ENCODE assay signal across 18 cellular contexts in genomic region chr6:50824505-50824904, GRCh38. TPM values are rescaled to one million over a fixed set of nuclear protein-coding genes. Genes with fewer than 3 reads are reported as not detected.
A peak's percentile ranks its signal among the peaks of the same experiment; 100 is the strongest.
DNase-seq lines count a peak whose midpoint lies in the region; ATAC-seq and TF ChIP-seq lines count a peak whose summit lies in the region.
"Had no signal": no experiment of that assay in that cellular context is flagged by ENCODE, and none has a peak within 500 bp of the region (broad histone marks: within the 10 kb centered on the region; RNA-seq: fewer than 3 reads in every experiment).

No MANE protein-coding gene starts in this region.

- H3K27ac Mint-ChIP-seq in H9 (no peak overlapping the region; a peak in 2 of 7 replicates), WTC11 (no peak overlapping the region), neural crest cell (ENCODE audit: unreplicated experiment) (peak overlapping the region; percentile 93)
- H3K27ac Mint-ChIP-seq: CD4-positive, CD25-positive, alpha-beta regulatory T cell had no signal

- H3K56ac ChIP-seq in H9 (ENCODE audit: insufficient read length, low read depth, low read length), result no peak overlapping the region

- H3K9me3 ChIP-seq in H9 (ENCODE audit: control insufficient read depth, low read depth, low read length), result no peaks in the 10 kb centered on the region
- H3K9me3 ChIP-seq in iPS-15b (ENCODE audit: control insufficient read depth, insufficient read depth, low read length), result no peaks in the 10 kb centered on the region

- H3K14ac ChIP-seq in H9 (ENCODE audit: insufficient read depth, low read length), result no peak overlapping the region

- no peak overlapping the region for H4K91ac ChIP-seq in H9 (ENCODE audit: insufficient read length, low read depth, low read length)

- no peak overlapping the region for H2BK120ac ChIP-seq in H9 (ENCODE audit: low read depth, low read length, poor library complexity, severe bottlenecking)

- ATAC-seq in WTC11 (peak; percentile 46), HG03196 (IDR thresholded peaks at IDR 0.05; ENCODE audit: unreplicated experiment) (no peak)
- ATAC-seq: GM12878, HCT116, Panc1, Right ventricle myocardium inferior had no signal

- H3K27ac ChIP-seq in H9 (ENCODE audit: insufficient read length, low read depth, low read length), result no peak overlapping the region

- no CpG with 5 or more reads among the region's 3 CpGs for WGBS in H9 (ENCODE audit: extremely low coverage, insufficient read length, low lambda C conversion rate)

- H2BK5ac ChIP-seq in H9 (ENCODE audit: insufficient read length, low read length), result no peak overlapping the region

- H3K36me3 ChIP-seq in iPS-15b (ENCODE audit: control insufficient read depth, insufficient read depth, low read length), result no peaks in the 10 kb centered on the region

- no peak overlapping the region for H3T11ph ChIP-seq in H9 (ENCODE audit: low read length)

- no peaks in the 10 kb centered on the region for H3K79me2 ChIP-seq in H9 (ENCODE audit: insufficient read depth, low read length)

- POLR2A ChIA-PET in WTC11 (lab: Charles Lee), result no interaction called here

- H4K20me1 ChIP-seq in H9 (ENCODE audit: control insufficient read depth, insufficient read depth, insufficient read length), result no peaks in the 10 kb centered on the region

- DNase-seq in H9, result peak; percentile 62
- no peak for DNase-seq in WTC11 (ENCODE audit: low spot score)
- no peak for DNase-seq in neural crest cell (ENCODE audit: low read depth, low spot score)
- DNase-seq in NCI-H187 (lab: John Stamatoyannopoulos, UW), result no peak
- DNase-seq in activated gamma-delta T cell treated with Interleukin-2 at 50 U/mL for 16 hours, result no peak
- no peak for DNase-seq in NCI-H1105 (lab: John Stamatoyannopoulos, UW)
- DNase-seq: CD4-positive, CD25-positive, alpha-beta regulatory T cell; KG1; NCI-H1048; NCI-H446; NCI-H82 had no signal

- H2BK20ac ChIP-seq in H9 (ENCODE audit: low read depth, low read length, poor library complexity, severe bottlenecking), result no peak overlapping the region

- H3K27me3 Mint-ChIP-seq in H9 (ENCODE audit: low read depth) (peaks cover 100% of the 10 kb centered on the region), WTC11 (ENCODE audit: low read depth) (peaks cover 100% of the 10 kb centered on the region), neural crest cell (ENCODE audit: low read depth) (peaks cover 98% of the 10 kb centered on the region)

- no peak overlapping the region for H3K9ac ChIP-seq in H9 (ENCODE audit: extremely low read depth, insufficient read length, low read length)
- H3K9ac ChIP-seq in iPS-15b (ENCODE audit: low read depth, low read length), result no peak overlapping the region

- no peak overlapping the region for H2AFZ ChIP-seq in H9 (ENCODE audit: low read length)

- no peak overlapping the region for H2BK12ac ChIP-seq in H9 (ENCODE audit: insufficient read length, low read depth, low read length)

- H3K4ac ChIP-seq in H9 (ENCODE audit: low read depth, low read length), result no peak overlapping the region

- H3K4me1 ChIP-seq in H9 (ENCODE audit: insufficient read depth, low read length) (peaks cover 6% of the 10 kb centered on the region), iPS-15b (ENCODE audit: control insufficient read depth, insufficient read depth, low read length) (peaks cover 30% of the 10 kb centered on the region)

- H3K4me3 ChIP-seq in iPS-15b (ENCODE audit: low read depth, low read length), result peak overlapping the region; percentile 14
- H3K4me3 ChIP-seq: GM12878 had no signal

- H3K79me1 ChIP-seq in H9 (ENCODE audit: insufficient read depth, low read depth, low read length, poor library complexity, severe bottlenecking), result no peaks in the 10 kb centered on the region

- H2AK5ac ChIP-seq in H9 (ENCODE audit: insufficient read length, low read length), result no peak overlapping the region

- H3K4me3 Mint-ChIP-seq in H9 (peak overlapping the region in 1 of 2 experiments; percentile 43; a peak in 3 of 5 replicates), WTC11 (peak overlapping the region; percentile 24; the same call in 1 of the 2 replicates), neural crest cell (peak overlapping the region; percentile 96)
- H3K4me3 Mint-ChIP-seq: CD4-positive, CD25-positive, alpha-beta regulatory T cell had no signal

- H4K8ac ChIP-seq in H9 (replicated peaks; ENCODE audit: insufficient read length, low read depth, low read length), result no peak overlapping the region

- H3K36me3 Mint-ChIP-seq in H9 (ENCODE audit: insufficient read depth in 1 of 3, low read depth in 3 of 3), result no peaks in the 10 kb centered on the region; a peak in 1 of 7 replicates
- H3K36me3 Mint-ChIP-seq in WTC11, result no peaks in the 10 kb centered on the region
- peaks cover 50% of the 10 kb centered on the region for H3K36me3 Mint-ChIP-seq in neural crest cell (ENCODE audit: low read depth)
- H3K36me3 Mint-ChIP-seq: CD4-positive, CD25-positive, alpha-beta regulatory T cell had no signal

- H3K27me3 ChIP-seq in H9 (ENCODE audit: insufficient read depth, low read length), result peaks cover 87% of the 10 kb centered on the region
- peaks cover 99% of the 10 kb centered on the region for H3K27me3 ChIP-seq in iPS-15b (ENCODE audit: control insufficient read depth, insufficient read depth, low read length)

- H3K4me2 ChIP-seq in H9 (ENCODE audit: insufficient read depth, insufficient read length, low read length), result peak overlapping the region; percentile 12

- H4K5ac ChIP-seq in H9 (ENCODE audit: insufficient read length, low read depth, low read length), result no peak overlapping the region

- H3K23me2 ChIP-seq in H9 (ENCODE audit: insufficient read length, low read depth, low read length, poor library complexity, severe bottlenecking), result peaks cover 7% of the 10 kb centered on the region

- H3K9me3 Mint-ChIP-seq in H9, result peaks cover 0 to 12% of the 10 kb centered on the region in 2 experiments; a peak in 2 of 5 replicates
- H3K9me3 Mint-ChIP-seq in WTC11, result no peaks in the 10 kb centered on the region
- no peaks in the 10 kb centered on the region for H3K9me3 Mint-ChIP-seq in neural crest cell

- CTCF ChIA-PET in WTC11 (lab: Charles Lee), result interaction anchor here (0.9 to 3.3 kb wide), 4 partner anchors 18 to 529 kb away, joined by 3 to 14 read pairs (median 3); no protein-coding TSS in a partner anchor

- TF ChIP-seq CTCF in H9 (conservative IDR thresholded peaks at IDR 0.05) (peak; percentile 30; the same call in 1 of the 3 replicates), WTC11 (IDR thresholded peaks at IDR 0.05) (no peak), neural crest cell (conservative IDR thresholded peaks at IDR 0.05) (no peak)

- H3K4me1 Mint-ChIP-seq in H9, result peaks cover 60 to 80% of the 10 kb centered on the region in 2 experiments
- peaks cover 82% of the 10 kb centered on the region for H3K4me1 Mint-ChIP-seq in WTC11
- peaks cover 78% of the 10 kb centered on the region for H3K4me1 Mint-ChIP-seq in neural crest cell

- H3K18ac ChIP-seq in H9 (ENCODE audit: insufficient read length, low read depth, low read length), result no peak overlapping the region

- no peak overlapping the region for H2BK15ac ChIP-seq in H9 (ENCODE audit: low read depth, low read length)

- no peak overlapping the region for H3K23ac ChIP-seq in H9 (ENCODE audit: insufficient read length, low read depth, low read length)

TF ChIP-seq in WTC11, 78 proteins besides CTCF, POLR2A, EP300 and RAD21 (continues in another document):
- no peak for TF ChIP-seq ZNF138 (CRISPR knock-in tag; conservative IDR thresholded peaks at IDR 0.05)
- peak; percentile 76 for TF ChIP-seq USF1 (CRISPR knock-in tag; IDR thresholded peaks at IDR 0.05)
- no peak for TF ChIP-seq ZSCAN18 (CRISPR knock-in tag; IDR thresholded peaks at IDR 0.05)
- TF ChIP-seq CREM (CRISPR knock-in tag; IDR thresholded peaks at IDR 0.05), result no peak
- TF ChIP-seq KAT7 (CRISPR knock-in tag; IDR thresholded peaks at IDR 0.05; ENCODE audit: borderline replicate concordance), result no peak
- no peak for TF ChIP-seq HMGA2 (CRISPR knock-in tag; IDR thresholded peaks at IDR 0.05)
- TF ChIP-seq ZBTB43 (CRISPR knock-in tag; IDR thresholded peaks at IDR 0.05), result no peak
- TF ChIP-seq USF2 (CRISPR knock-in tag; IDR thresholded peaks at IDR 0.05), result peak; percentile 72

RNA-seq across cellular contexts. Expression of gene TFAP2B, which starts 5.8 kb away (rescaled TPM):
- total RNA-seq in H9 (2021), result not detected in 2 replicates
- total RNA-seq in WTC11 (2021), result not detected in 3 replicates
- total RNA-seq in neural crest cell, result 66.1 and 73.3 TPM in 2 replicates
- total RNA-seq: CD4-positive, CD25-positive, alpha-beta regulatory T cell; HT1080 had no signal

Comparison
In these comparisons a context has a peak if more than half of its experiments do, and no peak if none do; other contexts are left out.
1. RNA of gene TFAP2B, which starts 5.8 kb away (total RNA-seq): 66.1 to 73.3 TPM in neural crest cell; not detected in H9 and not detected in WTC11; every median in the first group is over 10 times any median in the second.